ENCODE assay signal across 8 cellular contexts in the genomic region with DNA sequence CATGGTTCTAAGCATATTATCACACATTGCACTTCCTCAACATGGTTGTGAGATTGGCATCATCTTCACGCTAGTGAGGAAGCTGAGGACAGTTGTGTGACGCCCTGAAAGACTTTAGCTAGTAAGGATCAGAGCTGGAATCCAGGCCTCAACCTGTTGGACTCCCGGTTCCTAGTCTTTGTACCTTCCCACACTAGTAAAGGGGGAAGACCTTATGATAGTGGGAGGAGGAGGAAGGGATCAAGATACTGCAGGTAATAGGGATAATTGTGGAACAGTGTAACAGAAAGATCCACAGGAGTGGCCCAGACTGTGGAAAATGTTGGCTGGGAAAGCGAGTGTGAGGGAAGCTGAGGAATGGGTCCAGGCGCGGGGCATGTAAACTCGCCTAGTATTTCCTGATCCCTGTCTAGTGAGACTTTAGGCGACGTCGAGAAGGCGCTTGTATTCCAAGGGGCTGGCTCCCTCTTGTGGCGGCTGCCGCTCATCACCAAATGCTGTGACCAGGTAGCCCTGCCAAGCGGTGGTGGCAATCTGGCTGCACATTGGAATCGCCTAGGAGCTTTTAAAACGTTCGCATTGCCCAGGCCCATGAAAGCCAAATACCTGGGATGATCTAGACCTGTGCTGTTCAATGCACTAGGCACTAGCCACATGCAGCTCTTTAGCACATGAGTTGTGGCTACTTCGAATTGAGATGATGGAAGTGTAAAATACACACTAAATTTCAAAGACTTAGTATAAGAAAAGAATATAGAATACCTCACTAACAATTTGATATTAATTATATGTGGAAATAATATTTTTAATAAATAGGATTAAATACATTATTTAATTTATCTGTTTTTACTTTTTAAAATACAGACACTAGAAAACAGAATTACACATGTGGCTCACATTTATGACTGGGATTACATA. TPM values are rescaled to one million over a fixed set of nuclear protein-coding genes. Genes with fewer than 3 reads are reported as not detected.
DNase-seq lines count a peak whose midpoint lies in the region; ATAC-seq and TF ChIP-seq lines count a peak whose summit lies in the region.

No MANE protein-coding gene starts in this region.

- peak; percentile 82 for DNase-seq in Ammon's horn (ENCODE audit: low spot score)
- peak; percentile 41 for DNase-seq in NCI-H345 treated with DMSO at 0.1 percent for 48 hours (lab: John Stamatoyannopoulos, UW; ENCODE audit: unreplicated experiment)
- DNase-seq in activated CD4-positive, alpha-beta T cell treated with anti-CD3 and anti-CD28 coated beads for 1 hour, result peak; percentile 17
- no peak for DNase-seq in coronary artery (ENCODE audit: low spot score)
- DNase-seq in stimulated activated CD4-positive, alpha-beta T cell treated with anti-CD3 and anti-CD28 coated beads, TNF-alpha, amount 100 ng/mL, for 48 hours (ENCODE audit: low read depth in 3 of 3), result peak in 2 of 3 donors; percentile 34 to 53

- no peaks in the 10 kb centered on the region for H3K36me3 ChIP-seq in liver (ENCODE audit: control insufficient read depth in 4 of 4, insufficient read depth in 3 of 4, low read depth in 1 of 4, low read length in 3 of 4)

- H3K27me3 ChIP-seq in liver (ENCODE audit: control insufficient read depth in 4 of 4, insufficient read depth in 4 of 4, low read length in 3 of 4), result peaks cover 0 to 10% (median 0%) of the 10 kb centered on the region in 4 donors

- peak; percentile 75 to 86 for TF ChIP-seq RAD21 in liver (IDR thresholded peaks at IDR 0.05)

- no peaks in the 10 kb centered on the region for H3K9me3 ChIP-seq in liver (ENCODE audit: control insufficient read depth in 4 of 4, low read length in 3 of 4)

- peak; percentile 88 for ATAC-seq in GM19023 (IDR thresholded peaks at IDR 0.05; ENCODE audit: unreplicated experiment)
- ATAC-seq in HG03159 (IDR thresholded peaks at IDR 0.05; ENCODE audit: unreplicated experiment), result peak; percentile 93

- H3K4me3 ChIP-seq in coronary artery, result peak overlapping the region; percentile 32
- no peak overlapping the region for H3K4me3 ChIP-seq in liver (ENCODE audit: low read depth in 1 of 3, low read length in 3 of 3)

- no peak overlapping the region for H3K27ac ChIP-seq in coronary artery
- H3K27ac ChIP-seq in liver (ENCODE audit: low read depth in 1 of 2, low read length in 2 of 2), result no peak overlapping the region

- H3K9ac ChIP-seq in liver (ENCODE audit: low read depth in 1 of 2, low read length in 2 of 2), result no peak overlapping the region

- no peaks in the 10 kb centered on the region for H3K4me1 ChIP-seq in liver (ENCODE audit: control insufficient read depth in 4 of 4, insufficient read depth in 4 of 4, low read length in 3 of 4)

- 16% methylated on average over 18 of the region's 18 CpGs for WGBS in liver

- TF ChIP-seq CTCF in coronary artery (IDR thresholded peaks at IDR 0.05), result peak; percentile 79
- TF ChIP-seq CTCF in liver (IDR thresholded peaks at IDR 0.05; ENCODE audit: low read depth, low read length, missing input control), result peak; percentile 72

TF ChIP-seq in liver, 16 proteins besides CTCF, POLR2A, EP300 and RAD21:
- TF ChIP-seq HNF4A (conservative IDR thresholded peaks at IDR 0.05), result peak in 1 of 2 donors; percentile 13
- TF ChIP-seq, protein P1, sequence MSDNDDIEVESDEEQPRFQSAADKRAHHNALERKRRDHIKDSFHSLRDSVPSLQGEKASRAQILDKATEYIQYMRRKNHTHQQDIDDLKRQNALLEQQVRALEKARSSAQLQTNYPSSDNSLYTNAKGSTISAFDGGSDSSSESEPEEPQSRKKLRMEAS (IDR thresholded peaks at IDR 0.05), result no peak

RNA-seq across cellular contexts. Expression of a gene that starts 38.8 kb away (rescaled TPM):
- not detected for total RNA-seq in liver
- under 1 TPM in 1 of 2 donors, not detected in 1; 0.06 TPM for polyA plus RNA-seq in liver
